12 cellular contexts compared by ENCODE assay signal in genomic region chr4:55819634-55820033, GRCh38. TPM values are rescaled to one million over a fixed set of nuclear protein-coding genes. Genes with fewer than 3 reads are reported as not detected.
DNase-seq lines count a peak whose midpoint lies in the region; ATAC-seq and TF ChIP-seq lines count a peak whose summit lies in the region.
"Had no signal": no experiment of that assay in that cellular context is flagged by ENCODE, and none has a peak within 500 bp of the region (broad histone marks: within the 10 kb centered on the region; RNA-seq: fewer than 3 reads in every experiment).

TSS of gene EXOC1L (plus strand) at chr4:55819790. CDS start at chr4:55820027, 237 bp downstream.

- ATAC-seq in HG02852 (IDR thresholded peaks at IDR 0.05; ENCODE audit: unreplicated experiment): no peak

- 4% methylated on average over 13 of the region's 13 CpGs for WGBS in esophagus muscularis mucosa

- H3K9me3 ChIP-seq in MG63 (no peaks in the 10 kb centered on the region), esophagus muscularis mucosa (no peaks in the 10 kb centered on the region), ascending aorta (no peaks in the 10 kb centered on the region)

- no peaks in the 10 kb centered on the region for H3K36me3 Mint-ChIP-seq in nephron (ENCODE audit: low read depth)

- no peaks in the 10 kb centered on the region for H3K36me3 ChIP-seq in MG63
- H3K36me3 ChIP-seq in esophagus muscularis mucosa: no peaks in the 10 kb centered on the region
- H3K36me3 ChIP-seq in ascending aorta: no peaks in the 10 kb centered on the region

- intact Hi-C loops in esophagus muscularis mucosa (cut with DNase I) (no loop called here), ascending aorta (cut with DNase I) (no loop called here)

- H3K27me3 ChIP-seq in MG63 (no peaks in the 10 kb centered on the region), esophagus muscularis mucosa (peaks cover 0 to 18% (median 4%) of the 10 kb centered on the region in 4 donors), ascending aorta (no peaks in the 10 kb centered on the region)

- H3K27me3 Mint-ChIP-seq in nephron (ENCODE audit: low read depth): peaks cover 12% of the 10 kb centered on the region

- no peak within 1 kb of the TSS for H3K27ac ChIP-seq in esophagus muscularis mucosa (replicated peaks in 1 of 4)
- no peak within 1 kb of the TSS for H3K27ac ChIP-seq in ascending aorta

- TF ChIP-seq CTCF in esophagus muscularis mucosa (IDR thresholded peaks at IDR 0.05): no peak
- no peak for TF ChIP-seq CTCF in nephron (IDR thresholded peaks at IDR 0.05; ENCODE audit: unreplicated experiment in 3 of 3)
- TF ChIP-seq CTCF in ascending aorta (IDR thresholded peaks at IDR 0.05): no peak

- TF ChIP-seq EP300 in esophagus muscularis mucosa (IDR thresholded peaks at IDR 0.05): no peak

- no peak within 1 kb of the TSS for H3K27ac Mint-ChIP-seq in nephron

- H3K4me1 ChIP-seq in esophagus muscularis mucosa: peaks cover 0 to 7% (median 3%) of the 10 kb centered on the region in 4 donors
- no peaks in the 10 kb centered on the region for H3K4me1 ChIP-seq in ascending aorta

- peak within 1 kb of the TSS; percentile 71 to 78 (median 72) for H3K4me3 Mint-ChIP-seq in nephron

- H3K9me3 Mint-ChIP-seq in nephron: no peaks in the 10 kb centered on the region

- peak within 1 kb of the TSS; percentile 27 for H3K4me3 ChIP-seq in MG63
- H3K4me3 ChIP-seq in esophagus muscularis mucosa: peak within 1 kb of the TSS; percentile 14 to 46 (median 24)
- peak within 1 kb of the TSS in 1 of 2 donors; percentile 34 for H3K4me3 ChIP-seq in ascending aorta

- DNase-seq in Ammon's horn (ENCODE audit: low spot score) (peak; percentile 11), MG63 (peak; percentile 34), esophagus muscularis mucosa (ENCODE audit: extremely low spot score) (no peak), superior temporal gyrus (ENCODE audit: extremely low spot score) (no peak), ascending aorta (ENCODE audit: low spot score in 2 of 2) (no peak), 8988T (no peak)
- DNase-seq: activated effector memory CD4-positive, alpha-beta T cell treated with Interleukin-2 at 50 U/mL for 16 hours; OCI-M1; stimulated activated naive CD4-positive, alpha-beta T cell had no signal

- TF ChIP-seq POLR2A in esophagus muscularis mucosa (IDR thresholded peaks at IDR 0.05; ENCODE audit: low read depth): no peak

- H3K4me1 Mint-ChIP-seq in nephron: peaks cover 6% of the 10 kb centered on the region

RNA-seq across cellular contexts. Expression of gene EXOC1L, which starts in this region (rescaled TPM):
- not detected in 2 replicates for total RNA-seq in MG63 (2014; rRNA removed; shearing (Covaris generic); ENCODE audit: low replicate concordance)
- total RNA-seq in esophagus muscularis mucosa (not detected), ascending aorta (not detected)
- total RNA-seq: mononuclear cell had no signal

Comparison
In these comparisons a context has a peak if more than half of its experiments do, and no peak if none do; other contexts are left out.
1. Peak in DNase-seq and H3K4me3 ChIP-seq in MG63; RNA of the gene not detected or under 1 TPM.